Comparison of ENCODE assay signal across 11 cellular contexts in the genomic region with DNA sequence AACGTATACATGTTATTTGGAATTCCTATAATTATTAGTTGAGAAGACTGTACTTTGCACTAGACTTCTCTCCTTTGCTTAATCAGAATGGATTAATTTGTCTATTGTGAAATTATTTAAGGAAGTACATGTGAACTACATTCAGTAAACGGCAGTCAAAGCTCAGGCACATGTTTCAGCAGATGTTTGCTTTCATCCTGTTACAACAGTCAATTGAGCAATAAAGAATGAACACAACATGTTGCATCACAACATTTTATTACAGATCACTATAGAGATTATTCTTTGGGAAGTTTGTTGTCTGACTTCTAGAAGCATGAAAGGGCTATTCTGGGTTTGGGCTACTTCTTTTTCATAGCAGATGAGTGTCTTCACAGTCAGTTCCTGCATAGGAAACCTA. TPM values are rescaled to one million over a fixed set of nuclear protein-coding genes. Genes with fewer than 3 reads are reported as not detected.
DNase-seq lines count a peak whose midpoint lies in the region; ATAC-seq, FAIRE-seq and TF ChIP-seq lines count a peak whose summit lies in the region.
"Had no signal": no experiment of that assay in that cellular context is flagged by ENCODE, and none has a peak within 500 bp of the region (broad histone marks: within the 10 kb centered on the region; RNA-seq: fewer than 3 reads in every experiment).

No MANE protein-coding gene starts in this region.

- DNase-seq in MCF 10A (ENCODE audit: unreplicated experiment) (peak; percentile 89), breast epithelium (ENCODE audit: low spot score in 2 of 2) (no peak), T-cell (no peak), left ventricle myocardium inferior (no peak), vagina (ENCODE audit: extremely low spot score in 2 of 2) (no peak), UCSD-AML1 (lab: John Stamatoyannopoulos, UW; ENCODE audit: unreplicated experiment) (no peak), G401 (ENCODE audit: low spot score) (no peak), H54 (ENCODE audit: insufficient read length, low spot score) (no peak)
- DNase-seq: cerebellar nuclear complex, SW 1271 had no signal

- intact Hi-C loops in MCF 10A (cut with micrococcal nuclease): loop anchor here (1.0 to 2.0 kb wide), 2 partner anchors 30 to 39 kb away; partner anchors contain the start of gene RAB27A
- intact Hi-C loops in breast epithelium (cut with DNase I; ENCODE audit: low total_unique reads): no loop called here
- intact Hi-C loops in left ventricle myocardium inferior (cut with micrococcal nuclease): no loop called here
- intact Hi-C loops in vagina (cut with DNase I): no loop called here

- H3K36me3 ChIP-seq in breast epithelium (no peaks in the 10 kb centered on the region), left ventricle myocardium inferior (peaks cover 5% of the 10 kb centered on the region), vagina (no peaks in the 10 kb centered on the region)

- no peak for TF ChIP-seq POLR2A in breast epithelium (IDR thresholded peaks at IDR 0.05)
- no peak for TF ChIP-seq POLR2A in vagina (IDR thresholded peaks at IDR 0.05)
- TF ChIP-seq POLR2A in H54 (IDR thresholded peaks at IDR 0.05; ENCODE audit: low read depth, low read length): no peak

- in situ Hi-C loops in G401 (cut with HindIII; ENCODE audit: low sequenced_read_pairs): no loop called here

- peak in 1 of 4 experiments; percentile 25 for ATAC-seq in T-cell (replicated peaks in 1 of 4)

- POLR2A ChIA-PET in MCF 10A (lab: Yijun Ruan, JAX): interaction anchor here (0.6 to 4.3 kb wide), 17 partner anchors 12 to 378 kb away, joined by 3 to 34 read pairs (median 6); partner anchors contain the start of genes CCPG1, PIERCE2, PIGB and PIGBOS1
- POLR2A ChIA-PET in T-cell (lab: Charles Lee): interaction anchor here (0.5 to 1.8 kb wide), 4 partner anchors 10 to 49 kb away, joined by 3 to 6 read pairs (median 4); no protein-coding TSS in a partner anchor

- H3K27ac Mint-ChIP-seq in MCF 10A (ENCODE audit: low read depth, unreplicated experiment): peak overlapping the region; percentile 92
- H3K27ac Mint-ChIP-seq in T-cell: peak overlapping the region; percentile 71 to 77

- CTCF ChIA-PET in MCF 10A (lab: Yijun Ruan, JAX) (interaction anchor here (0.6 to 2.3 kb wide), 5 partner anchors 33 to 972 kb away, joined by 3 to 9 read pairs (median 4); partner anchors contain the start of genes CCPG1 and PIERCE2), T-cell (lab: Charles Lee) (interaction anchor here (0.6 to 1.7 kb wide), 6 partner anchors 11 to 183 kb away, joined by 3 to 10 read pairs (median 3); no protein-coding TSS in a partner anchor)

- H3K27me3 ChIP-seq in breast epithelium (no peaks in the 10 kb centered on the region), left ventricle myocardium inferior (ENCODE audit: low read depth) (no peaks in the 10 kb centered on the region), vagina (no peaks in the 10 kb centered on the region)

- no peak for TF ChIP-seq CTCF in MCF 10A (IDR thresholded peaks at IDR 0.05; ENCODE audit: unreplicated experiment)
- no peak for TF ChIP-seq CTCF in breast epithelium (IDR thresholded peaks at IDR 0.05)
- no peak for TF ChIP-seq CTCF in left ventricle myocardium inferior (IDR thresholded peaks at IDR 0.05; ENCODE audit: borderline replicate concordance)
- TF ChIP-seq CTCF in vagina (IDR thresholded peaks at IDR 0.05): no peak

- H3K9me3 ChIP-seq in breast epithelium (no peaks in the 10 kb centered on the region), left ventricle myocardium inferior (replicated peaks) (no peaks in the 10 kb centered on the region), vagina (no peaks in the 10 kb centered on the region)

- H3K27ac ChIP-seq in breast epithelium (peak overlapping the region in 1 of 2 donors; percentile 71), left ventricle myocardium inferior (replicated peaks) (peak overlapping the region; percentile 14), vagina (peak overlapping the region; percentile 48)

- H3K4me1 Mint-ChIP-seq in MCF 10A (ENCODE audit: insufficient read depth, unreplicated experiment) (peaks cover 43% of the 10 kb centered on the region), T-cell (peaks cover 52 to 73% (median 64%) of the 10 kb centered on the region in 3 donors)

- H3K4me3 ChIP-seq in breast epithelium (no peak overlapping the region), left ventricle myocardium inferior (no peak overlapping the region), vagina (no peak overlapping the region)

- BruUV-seq in MCF 10A (replicated peaks; lab: Mats Ljungman, UMichigan): no TSS peak

- H3K4me1 ChIP-seq in breast epithelium (no peaks in the 10 kb centered on the region), left ventricle myocardium inferior (peaks cover 2% of the 10 kb centered on the region), vagina (peaks cover 63% of the 10 kb centered on the region)

- H3K9me3 Mint-ChIP-seq in MCF 10A (ENCODE audit: unreplicated experiment): no peaks in the 10 kb centered on the region
- no peaks in the 10 kb centered on the region for H3K9me3 Mint-ChIP-seq in T-cell

- H3K4me3 Mint-ChIP-seq in MCF 10A (ENCODE audit: unreplicated experiment) (no peak overlapping the region), T-cell (peak overlapping the region in 1 of 3 donors; percentile 23)

- no peak for FAIRE-seq in H54 (lab: Jason Lieb, UNC)
- FAIRE-seq: D721Med had no signal

- H3K27me3 Mint-ChIP-seq in MCF 10A (ENCODE audit: insufficient read depth, unreplicated experiment) (no peaks in the 10 kb centered on the region), T-cell (no peaks in the 10 kb centered on the region)

- H3K36me3 Mint-ChIP-seq in MCF 10A (ENCODE audit: insufficient read depth, unreplicated experiment) (no peaks in the 10 kb centered on the region), T-cell (peaks cover 15% of the 10 kb centered on the region)

RNA-seq across cellular contexts. Expression of gene RAB27A, which starts 39.2 kb away (rescaled TPM):
- total RNA-seq in MCF 10A (2022) (36.0 and 43.6 TPM in 2 replicates), breast epithelium (10 to 100 TPM in 2 of 3 donors, 1 to 10 TPM in 1; 7.4 to 21.3 (median 18.3) TPM), T-cell (10 to 100 TPM; 29.7 to 47.2 (median 35.2) TPM), left ventricle myocardium inferior (5.8 TPM), vagina (29.5 TPM)
- total RNA-seq in G401 (2014; rRNA removed; shearing (Covaris generic)): 5.2 and 7.3 TPM in 2 replicates

RNA-seq across cellular contexts. Expression of gene RSL24D1, which starts 53.7 kb away (rescaled TPM):
- total RNA-seq in MCF 10A (2022) (162 and 167 TPM in 2 replicates), breast epithelium (10 to 100 TPM; 66.4 to 97.9 (median 92.4) TPM), T-cell (100 to 1,000 TPM in 3 of 5 donors, 10 to 100 TPM in 2; 88.9 to 133 (median 108) TPM), left ventricle myocardium inferior (44.4 TPM), vagina (51.1 TPM)
- 136 and 152 TPM in 2 replicates for total RNA-seq in G401 (2014; rRNA removed; shearing (Covaris generic))
